Comparison of ENCODE assay signal across 8 cellular contexts in genomic region chr11:61516675-61517516, GRCh38. TPM values are rescaled to one million over a fixed set of nuclear protein-coding genes. Genes with fewer than 3 reads are reported as not detected.
DNase-seq lines count a peak whose midpoint lies in the region; ATAC-seq, FAIRE-seq and TF ChIP-seq lines count a peak whose summit lies in the region.

No MANE protein-coding gene starts in this region.

- no peak overlapping the region for H3K9ac ChIP-seq in astrocyte (ENCODE audit: low read length)

- peak; percentile 63 for ATAC-seq in T-helper 17 cell

- H3K4me3 ChIP-seq in astrocyte (ENCODE audit: insufficient read depth, low read depth, low read length), result no peak overlapping the region

- DNase-seq in NCI-H748 (lab: John Stamatoyannopoulos, UW; ENCODE audit: unreplicated experiment) (peak; percentile 40), NCI-H748 treated with DMSO at 0.1 percent for 48 hours (lab: John Stamatoyannopoulos, UW) (no peak), T-helper 17 cell (peak; percentile 39 to 57 (median 39)), astrocyte (ENCODE audit: low read depth) (no peak), immature natural killer cell (peak; percentile 33 to 49 (median 41)), SIG-M5 (lab: John Stamatoyannopoulos, UW) (no peak), T1000 (lab: John Stamatoyannopoulos, UW) (no peak)
- DNase-seq in stimulated activated CD4-positive, alpha-beta T cell treated with anti-CD3 and anti-CD28 coated beads, TNF-alpha, amount 100 ng/mL, for 4 hours (ENCODE audit: low read depth in 3 of 3), result peak; percentile 13 to 49 (median 14)

- peak overlapping the region; percentile 23 for H2AFZ ChIP-seq in astrocyte (ENCODE audit: low read depth, low read length)

- H3K27ac Mint-ChIP-seq in T-helper 17 cell (peak overlapping the region; percentile 37), astrocyte (ENCODE audit: unreplicated experiment) (no peak overlapping the region), immature natural killer cell (no peak overlapping the region)

- peak overlapping the region; percentile 62 for H3K4me3 Mint-ChIP-seq in T-helper 17 cell
- H3K4me3 Mint-ChIP-seq in astrocyte (ENCODE audit: unreplicated experiment), result no peak overlapping the region
- H3K4me3 Mint-ChIP-seq in immature natural killer cell, result peak overlapping the region; percentile 49 to 75 (median 62)

- H3K36me3 ChIP-seq in astrocyte (ENCODE audit: insufficient read depth, low read length), result no peaks in the 10 kb centered on the region

- peaks cover 5% of the 10 kb centered on the region for H3K4me1 ChIP-seq in astrocyte (ENCODE audit: insufficient read depth, low read length)

- no peak for FAIRE-seq in astrocyte (lab: Jason Lieb, UNC)

- H3K9me3 ChIP-seq in T-helper 17 cell (ENCODE audit: control insufficient read depth, low read length, poor library complexity, severe bottlenecking), result no peaks in the 10 kb centered on the region
- H3K9me3 ChIP-seq in astrocyte (ENCODE audit: insufficient read depth, low read depth, low read length), result no peaks in the 10 kb centered on the region

- H3K4me1 Mint-ChIP-seq in T-helper 17 cell (peaks cover 13% of the 10 kb centered on the region), astrocyte (ENCODE audit: low read depth, unreplicated experiment) (peaks cover 8% of the 10 kb centered on the region), immature natural killer cell (peaks cover 8 to 9% of the 10 kb centered on the region in 2 donors)

- H3K4me2 ChIP-seq in astrocyte (ENCODE audit: low read length), result peak overlapping the region; percentile 65

- H3K27me3 Mint-ChIP-seq in T-helper 17 cell (peaks cover 39% of the 10 kb centered on the region), astrocyte (ENCODE audit: low read depth, unreplicated experiment) (peaks cover 37% of the 10 kb centered on the region), immature natural killer cell (ENCODE audit: low read depth in 3 of 3) (peaks cover 3 to 4% (median 4%) of the 10 kb centered on the region in 3 donors)

- H4K20me1 ChIP-seq in astrocyte (ENCODE audit: insufficient read depth, low read length), result no peaks in the 10 kb centered on the region

- no peaks in the 10 kb centered on the region for H3K9me3 Mint-ChIP-seq in astrocyte (ENCODE audit: unreplicated experiment)
- no peaks in the 10 kb centered on the region for H3K9me3 Mint-ChIP-seq in immature natural killer cell

- H3K27ac ChIP-seq in astrocyte (ENCODE audit: low read depth, low read length), result no peak overlapping the region

- TF ChIP-seq CTCF in astrocyte (IDR thresholded peaks at IDR 0.05; ENCODE audit: insufficient read depth, low read depth, low read length), result peak; percentile 90

- no peaks in the 10 kb centered on the region for H3K36me3 Mint-ChIP-seq in T-helper 17 cell (ENCODE audit: low read depth)
- peaks cover 4% of the 10 kb centered on the region for H3K36me3 Mint-ChIP-seq in astrocyte (ENCODE audit: low read depth, unreplicated experiment)
- no peaks in the 10 kb centered on the region for H3K36me3 Mint-ChIP-seq in immature natural killer cell

- H3K27me3 ChIP-seq in astrocyte (ENCODE audit: insufficient read depth, low read length), result peaks cover 3% of the 10 kb centered on the region

- H3K79me2 ChIP-seq in astrocyte (ENCODE audit: insufficient read depth, low read length), result no peaks in the 10 kb centered on the region

RNA-seq across cellular contexts. Expression of gene LRRC10B, which starts 8.3 kb away (rescaled TPM):
- total RNA-seq in T-helper 17 cell, result not detected
- 0.09 and 0.12 TPM in 2 replicates for total RNA-seq in astrocyte
- not detected for polyA plus RNA-seq in immature natural killer cell

Comparison
In these comparisons a context has a peak if more than half of its experiments do, and no peak if none do; other contexts are left out.
1. DNase-seq: peak in NCI-H748 (single experiment), T-helper 17 cell (3 of 3), immature natural killer cell (3 of 3) and stimulated activated CD4-positive, alpha-beta T cell treated with anti-CD3 and anti-CD28 coated beads, TNF-alpha, amount 100 ng/mL, for 4 hours (3 of 3); none in NCI-H748 treated with DMSO at 0.1 percent for 48 hours (single experiment), astrocyte (single experiment), SIG-M5 (single experiment) and T1000 (single experiment).